In the genomic region with DNA sequence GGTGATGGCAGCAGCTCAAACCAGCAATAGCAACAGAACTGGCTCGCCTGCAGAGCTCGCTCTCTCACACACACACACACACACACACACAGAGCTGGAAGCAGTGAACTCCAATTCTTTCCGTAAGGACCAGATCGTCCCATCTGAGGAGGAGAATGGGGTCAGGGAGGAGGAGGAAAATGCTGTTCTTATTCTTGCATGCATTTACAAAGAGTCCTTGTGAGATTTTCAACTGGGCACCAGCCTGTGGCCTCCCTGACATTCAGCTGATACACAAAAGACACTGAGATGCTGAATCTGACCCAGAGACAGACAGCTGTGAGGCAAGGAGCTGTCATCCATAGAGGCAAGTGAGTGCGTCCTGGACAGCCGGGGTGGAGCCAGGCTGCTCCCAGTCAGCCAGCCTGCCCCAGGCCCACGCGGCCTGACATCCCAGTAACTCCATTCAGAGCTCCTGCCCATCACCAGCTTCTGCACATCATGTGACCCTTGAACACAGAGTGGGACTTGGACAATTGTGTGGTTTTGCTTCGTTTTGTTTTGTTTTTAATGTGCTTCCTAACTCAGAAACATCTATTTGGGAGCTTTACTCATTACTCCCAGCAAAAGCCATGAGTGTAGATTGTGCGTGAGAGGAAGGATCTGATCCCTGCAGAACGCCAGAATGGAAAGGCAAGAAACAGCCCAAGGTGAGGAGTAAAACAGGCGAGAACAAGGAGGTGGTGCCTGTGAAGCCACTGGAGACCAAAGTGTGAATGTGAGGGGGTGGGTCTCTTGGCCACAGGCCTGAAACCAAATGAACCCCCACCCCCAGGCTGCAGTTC, we compare ENCODE assay signal across 10 cellular contexts. TPM values are rescaled to one million over a fixed set of nuclear protein-coding genes. Genes with fewer than 3 reads are reported as not detected.
DNase-seq lines count a peak whose midpoint lies in the region; ATAC-seq and TF ChIP-seq lines count a peak whose summit lies in the region.
"Had no signal": no experiment of that assay in that cellular context is flagged by ENCODE, and none has a peak within 500 bp of the region (broad histone marks: within the 10 kb centered on the region; RNA-seq: fewer than 3 reads in every experiment).

No MANE protein-coding gene starts in this region.

- H3K4me2 ChIP-seq in OCI-LY7 (ENCODE audit: low read length) = peak overlapping the region; percentile 96

- peak overlapping the region; percentile 83 for H3K27ac ChIP-seq in CD8-positive, alpha-beta memory T cell (ENCODE audit: low read depth, low read length)
- H3K27ac ChIP-seq in OCI-LY7 (ENCODE audit: low read depth, low read length, poor library complexity, severe bottlenecking) = peak overlapping the region; percentile 81
- H3K27ac ChIP-seq: SJSA1 had no signal

- H3K4me3 ChIP-seq in CD8-positive, alpha-beta memory T cell (ENCODE audit: low read length) = peak overlapping the region; percentile 95
- H3K4me3 ChIP-seq in OCI-LY7 (ENCODE audit: low read depth, low read length, poor library complexity, severe bottlenecking) = peak overlapping the region; percentile 73
- H3K4me3 ChIP-seq: SJSA1 had no signal

- H2AFZ ChIP-seq in OCI-LY7 (ENCODE audit: low read length) = no peak overlapping the region

- intact Hi-C loops in OCI-LY7 (cut with micrococcal nuclease; ENCODE audit: unreplicated experiment) = no loop called here

- H3K36me3 Mint-ChIP-seq in CD8-positive, alpha-beta memory T cell = peaks cover 28 to 64% (median 39%) of the 10 kb centered on the region in 3 donors
- H3K36me3 Mint-ChIP-seq in osteocyte (ENCODE audit: unreplicated experiment) = no peaks in the 10 kb centered on the region

- ATAC-seq in GM21390 (IDR thresholded peaks at IDR 0.05; ENCODE audit: unreplicated experiment) = no peak
- no peak for ATAC-seq in GM19463 (IDR thresholded peaks at IDR 0.05; ENCODE audit: unreplicated experiment)

- peak overlapping the region; percentile 94 to 100 (median 100) for H3K4me3 Mint-ChIP-seq in CD8-positive, alpha-beta memory T cell
- H3K4me3 Mint-ChIP-seq in osteocyte (ENCODE audit: unreplicated experiment) = no peak overlapping the region

- H3K4me1 Mint-ChIP-seq in CD8-positive, alpha-beta memory T cell = peaks cover 51 to 58% (median 57%) of the 10 kb centered on the region in 3 donors
- peaks cover 6% of the 10 kb centered on the region for H3K4me1 Mint-ChIP-seq in osteocyte (ENCODE audit: unreplicated experiment)

- no peaks in the 10 kb centered on the region for H3K9me2 ChIP-seq in OCI-LY7 (ENCODE audit: insufficient read depth, low read length)

- no peaks in the 10 kb centered on the region for H3K9me3 ChIP-seq in CD8-positive, alpha-beta memory T cell (ENCODE audit: low read length)
- H3K9me3 ChIP-seq in OCI-LY7 (ENCODE audit: low read length) = no peaks in the 10 kb centered on the region
- H3K9me3 ChIP-seq: SJSA1 had no signal

- CTCF ChIA-PET in CD8-positive, alpha-beta memory T cell (lab: Charles Lee) = interaction anchor here (0.9 to 3.8 kb wide), 12 partner anchors 11 to 89 kb away, joined by 3 to 35 read pairs (median 4); no protein-coding TSS in a partner anchor
- CTCF ChIA-PET in OCI-LY7 (lab: Charles Lee; ENCODE audit: unreplicated experiment) = interaction anchor here (0.6 to 1.9 kb wide), 5 partner anchors 10 to 139 kb away, joined by 3 to 11 read pairs (median 3); no protein-coding TSS in a partner anchor

- H3K4me1 ChIP-seq in CD8-positive, alpha-beta memory T cell (ENCODE audit: insufficient read depth, low read length) = peaks cover 54% of the 10 kb centered on the region
- peaks cover 69% of the 10 kb centered on the region for H3K4me1 ChIP-seq in OCI-LY7 (ENCODE audit: insufficient read depth, low read length, poor library complexity, severe bottlenecking)

- H3K9me3 Mint-ChIP-seq in CD8-positive, alpha-beta memory T cell = no peaks in the 10 kb centered on the region
- no peaks in the 10 kb centered on the region for H3K9me3 Mint-ChIP-seq in osteocyte (ENCODE audit: unreplicated experiment)

- POLR2A ChIA-PET in CD8-positive, alpha-beta memory T cell (lab: Charles Lee) = interaction anchor here (0.6 to 2.4 kb wide), 8 partner anchors 9 to 59 kb away, joined by 3 to 12 read pairs (median 5); partner anchors contain the start of gene SERPINB1
- POLR2A ChIA-PET in OCI-LY7 (lab: Charles Lee) = interaction anchor here (0.5 to 6.0 kb wide), 17 partner anchors 8 to 686 kb away, joined by 3 to 70 read pairs (median 3); no protein-coding TSS in a partner anchor

- no peaks in the 10 kb centered on the region for H3K27me3 ChIP-seq in CD8-positive, alpha-beta memory T cell (ENCODE audit: insufficient read depth, low read length, poor library complexity, severe bottlenecking)
- H3K27me3 ChIP-seq: SJSA1 had no signal

- peak overlapping the region; percentile 93 to 100 (median 98) for H3K27ac Mint-ChIP-seq in CD8-positive, alpha-beta memory T cell
- H3K27ac Mint-ChIP-seq in osteocyte (ENCODE audit: unreplicated experiment) = no peak overlapping the region

- no peaks in the 10 kb centered on the region for H3K27me3 Mint-ChIP-seq in CD8-positive, alpha-beta memory T cell
- no peaks in the 10 kb centered on the region for H3K27me3 Mint-ChIP-seq in osteocyte (ENCODE audit: unreplicated experiment)

- DNase-seq in CD8-positive, alpha-beta memory T cell = no peak
- DNase-seq in OCI-LY7 (ENCODE audit: low spot score) (no peak), fibroblast of gingiva (ENCODE audit: low read depth) (peak; percentile 19), osteocyte (ENCODE audit: extremely low spot score, unreplicated experiment) (peak; percentile 21), GOT3 (lab: John Stamatoyannopoulos, UW) (no peak), RKO (ENCODE audit: low spot score) (no peak)
- DNase-seq: stimulated activated CD4-positive, alpha-beta T cell treated with anti-CD3 and anti-CD28 coated beads, Interleukin-4, amount 100 ng/mL, for 1 hour had no signal

- no TSS peak for BruUV-seq in OCI-LY7 (replicated peaks; lab: Mats Ljungman, UMichigan)

- peaks cover 72% of the 10 kb centered on the region for H3K79me2 ChIP-seq in OCI-LY7 (ENCODE audit: insufficient read depth, low read depth, low read length)

- H3K36me3 ChIP-seq in CD8-positive, alpha-beta memory T cell (ENCODE audit: insufficient read depth, low read length) = peaks cover 22% of the 10 kb centered on the region
- H3K36me3 ChIP-seq in OCI-LY7 (ENCODE audit: insufficient read depth, low read length) = peaks cover 70% of the 10 kb centered on the region

- TF ChIP-seq CTCF in OCI-LY7 (conservative IDR thresholded peaks at IDR 0.05; ENCODE audit: low read length) = no peak
- no peak for TF ChIP-seq CTCF in osteocyte (IDR thresholded peaks at IDR 0.05)

- H4K20me1 ChIP-seq in OCI-LY7 (ENCODE audit: insufficient read depth, low read length) = peaks cover 21% of the 10 kb centered on the region

RNA-seq across cellular contexts. Expression of gene SERPINB9, which starts 2.1 kb away (rescaled TPM):
- 10 to 100 TPM; 63.5 to 65.1 TPM for total RNA-seq in CD8-positive, alpha-beta memory T cell
- polyA plus RNA-seq in CD8-positive, alpha-beta memory T cell = 42.3 TPM
- total RNA-seq in OCI-LY7 (2014; rRNA removed; shearing (Covaris generic)) = 74.7 and 78.4 TPM in 2 replicates
- total RNA-seq in OCI-LY7 (2022) = 166 and 167 TPM in 2 replicates
- total RNA-seq in osteocyte = 0.34 and 0.48 TPM in 2 replicates

RNA-seq across cellular contexts. Expression of gene SERPINB1, which starts 59.4 kb away (rescaled TPM):
- 10 to 100 TPM; 40.4 to 42.4 TPM for total RNA-seq in CD8-positive, alpha-beta memory T cell
- polyA plus RNA-seq in CD8-positive, alpha-beta memory T cell = 103 TPM
- 1.2 and 1.3 TPM in 2 replicates for total RNA-seq in OCI-LY7 (2014; rRNA removed; shearing (Covaris generic))
- 3.5 and 5.0 TPM in 2 replicates for total RNA-seq in OCI-LY7 (2022)
- total RNA-seq in osteocyte = 13.7 and 14.8 TPM in 2 replicates

Comparison
In these comparisons a context has a peak if more than half of its experiments do, and no peak if none do; other contexts are left out.
1. DNase-seq: peak in fibroblast of gingiva (single experiment) and osteocyte (single experiment); none in CD8-positive, alpha-beta memory T cell (0 of 5), OCI-LY7 (single experiment), GOT3 (single experiment) and RKO (single experiment).
2. RNA of gene SERPINB9, which starts 2.1 kb away (total RNA-seq): 74.7 to 167 TPM in OCI-LY7 and 63.5 to 65.1 TPM in CD8-positive, alpha-beta memory T cell; 0.34 to 0.48 TPM in osteocyte; every median in the first group is over 10 times any median in the second.